ENCODE assay signal across 10 cellular contexts in the genomic region with DNA sequence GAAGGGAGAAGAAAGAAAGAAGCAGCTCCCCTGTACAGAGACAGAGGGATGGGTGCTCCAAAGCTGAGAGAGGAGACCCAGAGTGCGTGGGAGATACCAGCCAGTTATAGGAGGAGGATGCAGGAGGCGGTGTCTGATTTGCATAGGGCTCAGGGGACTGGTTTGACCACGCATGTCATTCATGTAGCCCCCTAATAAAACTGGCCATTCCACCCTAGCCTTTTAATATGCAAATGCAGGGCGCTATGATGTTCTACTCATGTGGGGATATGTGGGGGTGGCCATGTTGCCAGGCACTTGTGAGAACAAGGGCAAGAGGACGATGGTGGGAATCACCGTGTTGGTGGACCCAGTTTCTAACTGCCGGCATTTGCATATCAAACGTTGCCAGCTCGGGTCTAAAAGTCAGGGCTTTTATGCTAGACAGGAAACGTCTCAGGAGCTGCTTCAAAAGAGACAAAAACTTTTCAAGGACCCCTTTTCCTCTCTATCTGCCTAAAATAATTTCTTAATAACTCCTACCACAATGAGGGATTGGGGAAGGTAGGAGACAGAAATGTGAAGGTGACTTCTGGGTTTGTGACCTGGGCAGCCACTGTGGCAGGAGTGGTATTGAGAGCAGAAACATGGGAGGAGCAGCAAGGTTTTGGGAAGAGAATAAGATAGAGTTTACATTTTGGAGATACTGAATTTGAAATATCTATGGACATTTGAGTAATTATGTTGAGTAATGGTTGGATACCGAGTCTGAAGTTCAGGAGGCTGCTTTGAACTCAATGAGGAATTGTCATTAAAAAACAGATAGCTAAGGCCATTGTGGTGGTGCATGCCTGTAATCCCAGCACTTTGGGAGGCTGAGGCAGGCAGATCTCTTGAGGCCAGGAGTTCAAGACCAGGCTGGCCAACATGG. TPM values are rescaled to one million over a fixed set of nuclear protein-coding genes. Genes with fewer than 3 reads are reported as not detected.
DNase-seq lines count a peak whose midpoint lies in the region; ATAC-seq and TF ChIP-seq lines count a peak whose summit lies in the region.
"Had no signal": no experiment of that assay in that cellular context is flagged by ENCODE, and none has a peak within 500 bp of the region (broad histone marks: within the 10 kb centered on the region; RNA-seq: fewer than 3 reads in every experiment).

No MANE protein-coding gene starts in this region.

- BruUV-seq in MCF 10A (replicated peaks; lab: Mats Ljungman, UMichigan): no TSS peak

- no peak overlapping the region for H3K4me3 Mint-ChIP-seq in MCF 10A (ENCODE audit: unreplicated experiment)
- no peak overlapping the region for H3K4me3 Mint-ChIP-seq in type B pancreatic cell

- H3K27ac ChIP-seq in breast epithelium (no peak overlapping the region), SJCRH30 (no peak overlapping the region), iPS DF 6.9 (ENCODE audit: low read length) (no peak overlapping the region), testis (no peak overlapping the region)

- H3K27me3 Mint-ChIP-seq in MCF 10A (ENCODE audit: insufficient read depth, unreplicated experiment) (no peaks in the 10 kb centered on the region), type B pancreatic cell (peaks cover 3% of the 10 kb centered on the region)

- no peak for TF ChIP-seq POLR2A in breast epithelium (IDR thresholded peaks at IDR 0.05)
- TF ChIP-seq POLR2A in testis (IDR thresholded peaks at IDR 0.05): no peak

- peak overlapping the region; percentile 40 for H3K27ac Mint-ChIP-seq in MCF 10A (ENCODE audit: low read depth, unreplicated experiment)
- H3K27ac Mint-ChIP-seq in type B pancreatic cell: no peak overlapping the region

- H3K36me3 ChIP-seq in breast epithelium (no peaks in the 10 kb centered on the region), SJCRH30 (no peaks in the 10 kb centered on the region), iPS DF 6.9 (ENCODE audit: control insufficient read depth, insufficient read depth, low read length) (no peaks in the 10 kb centered on the region), testis (ENCODE audit: low read depth, missing control alignments) (no peaks in the 10 kb centered on the region)

- H3K4me1 ChIP-seq in breast epithelium: no peaks in the 10 kb centered on the region
- no peaks in the 10 kb centered on the region for H3K4me1 ChIP-seq in SJCRH30
- H3K4me1 ChIP-seq in iPS DF 6.9 (ENCODE audit: control insufficient read depth, insufficient read depth, low read length): 0 out of 2 replicates have a peak, but pooled peaks cover 1% of the 10 kb centered on the region
- H3K4me1 ChIP-seq in testis: peaks cover 6% of the 10 kb centered on the region

- intact Hi-C loops in MCF 10A (cut with micrococcal nuclease): no loop called here
- intact Hi-C loops in breast epithelium (cut with DNase I; ENCODE audit: low total_unique reads): no loop called here
- intact Hi-C loops in testis (cut with DNase I; ENCODE audit: low total_unique reads): no loop called here

- peaks cover 12% of the 10 kb centered on the region for H3K4me1 Mint-ChIP-seq in MCF 10A (ENCODE audit: insufficient read depth, unreplicated experiment)
- peaks cover 7% of the 10 kb centered on the region for H3K4me1 Mint-ChIP-seq in type B pancreatic cell (ENCODE audit: unreplicated experiment)

- H3K9me3 Mint-ChIP-seq in MCF 10A (ENCODE audit: unreplicated experiment) (no peaks in the 10 kb centered on the region), type B pancreatic cell (no peaks in the 10 kb centered on the region)

- no peak for ATAC-seq in GM19397 (IDR thresholded peaks at IDR 0.05; ENCODE audit: unreplicated experiment)

- CTCF ChIA-PET in MCF 10A (lab: Yijun Ruan, JAX): interaction anchor here (1.0 to 3.9 kb wide), 3 partner anchors 9 to 39 kb away, joined by 5 to 55 read pairs (median 6); a partner anchor contains a TSS

- no peaks in the 10 kb centered on the region for H3K9me3 ChIP-seq in breast epithelium
- no peaks in the 10 kb centered on the region for H3K9me3 ChIP-seq in SJCRH30 (replicated peaks)
- H3K9me3 ChIP-seq in iPS DF 6.9 (ENCODE audit: control insufficient read depth, insufficient read depth, low read length): no peaks in the 10 kb centered on the region
- H3K9me3 ChIP-seq in testis: no peaks in the 10 kb centered on the region

- TF ChIP-seq CTCF in MCF 10A (IDR thresholded peaks at IDR 0.05; ENCODE audit: unreplicated experiment) (no peak), breast epithelium (IDR thresholded peaks at IDR 0.05) (no peak), testis (IDR thresholded peaks at IDR 0.05) (no peak), type B pancreatic cell (conservative IDR thresholded peaks at IDR 0.05) (no peak)

- no peak for DNase-seq in MCF 10A (ENCODE audit: unreplicated experiment)
- DNase-seq in breast epithelium (ENCODE audit: low spot score in 2 of 2): no peak
- DNase-seq in SJCRH30: peak; percentile 17 to 48
- peak; percentile 47 for DNase-seq in iPS DF 6.9 (ENCODE audit: low read depth, low spot score)
- peak; percentile 18 for DNase-seq in testis
- DNase-seq in GF-D8 (lab: John Stamatoyannopoulos, UW): no peak
- no peak for DNase-seq in type B pancreatic cell (ENCODE audit: extremely low spot score, unreplicated experiment)
- DNase-seq: activated gamma-delta T cell; effector CD4-positive, alpha-beta T cell had no signal

- H3K4me3 ChIP-seq in breast epithelium: no peak overlapping the region
- H3K4me3 ChIP-seq in SJCRH30: no peak overlapping the region; the same call in 1 of the 2 replicates
- no peak overlapping the region for H3K4me3 ChIP-seq in iPS DF 6.9 (ENCODE audit: low read length)
- H3K4me3 ChIP-seq in testis: no peak overlapping the region

- POLR2A ChIA-PET in MCF 10A (lab: Yijun Ruan, JAX): interaction anchor here (6.7 kb wide), 1 partner anchor 11 kb away, joined by 176 read pairs; a partner anchor contains a TSS

- no peaks in the 10 kb centered on the region for H3K36me3 Mint-ChIP-seq in MCF 10A (ENCODE audit: insufficient read depth, unreplicated experiment)
- no peaks in the 10 kb centered on the region for H3K36me3 Mint-ChIP-seq in type B pancreatic cell

- no CpG with 5 or more reads among the region's 11 CpGs for WGBS in iPS DF 6.9 (ENCODE audit: insufficient coverage, insufficient read length)
- WGBS in testis, 2 donors: 15 to 16% methylated on average over 11 of the region's 11 CpGs

- H3K27me3 ChIP-seq in breast epithelium (no peaks in the 10 kb centered on the region), SJCRH30 (no peaks in the 10 kb centered on the region), iPS DF 6.9 (ENCODE audit: control insufficient read depth, insufficient read depth, low read length) (no peaks in the 10 kb centered on the region), testis (no peaks in the 10 kb centered on the region)

RNA-seq across cellular contexts. Expression of a gene that starts 2.2 kb away (rescaled TPM):
- total RNA-seq in MCF 10A (2022) (24.9 and 31.6 TPM in 2 replicates), breast epithelium (10 to 100 TPM; 36.2 to 46.7 (median 36.7) TPM), testis (10 to 100 TPM; 35.0 to 43.8 TPM), type B pancreatic cell (ENCODE audit: low replicate concordance) (30.1 and 30.5 TPM in 2 replicates)
- 22.0 and 26.1 TPM in 2 replicates for total RNA-seq in SJCRH30 (2014; rRNA removed; shearing (Covaris generic))
- 22.9 TPM for polyA plus RNA-seq in testis (ENCODE audit: insufficient read depth, low read depth, low replicate concordance)

RNA-seq across cellular contexts. Expression of a gene that starts 12.9 kb away (rescaled TPM):
- total RNA-seq in MCF 10A (2022) (130 and 134 TPM in 2 replicates), breast epithelium (100 to 1,000 TPM; 211 to 256 (median 225) TPM), testis (100 to 1,000 TPM; 151 to 169 TPM), type B pancreatic cell (ENCODE audit: low replicate concordance) (129 and 146 TPM in 2 replicates)
- 250 and 280 TPM in 2 replicates for total RNA-seq in SJCRH30 (2014; rRNA removed; shearing (Covaris generic))
- polyA plus RNA-seq in testis (ENCODE audit: insufficient read depth, low read depth, low replicate concordance): 182 TPM

RNA-seq across cellular contexts. Expression of a gene that starts 13.2 kb away (rescaled TPM):
- total RNA-seq in MCF 10A (2022) (116 and 121 TPM in 2 replicates), breast epithelium (10 to 100 TPM; 20.0 to 38.2 (median 34.9) TPM), testis (10 to 100 TPM; 49.2 to 56.1 TPM), type B pancreatic cell (ENCODE audit: low replicate concordance) (67.8 and 81.2 TPM in 2 replicates)
- total RNA-seq in SJCRH30 (2014; rRNA removed; shearing (Covaris generic)): 50.7 and 66.6 TPM in 2 replicates
- polyA plus RNA-seq in testis (ENCODE audit: insufficient read depth, low read depth, low replicate concordance): 66.1 TPM

Comparison
In these comparisons a context has a peak if more than half of its experiments do, and no peak if none do; other contexts are left out.
1. DNase-seq: peak in SJCRH30 (2 of 2), iPS DF 6.9 (single experiment) and testis (single experiment); none in MCF 10A (single experiment), breast epithelium (0 of 2), GF-D8 (single experiment) and type B pancreatic cell (single experiment).